9 cellular contexts compared by ENCODE assay signal in the genomic region with DNA sequence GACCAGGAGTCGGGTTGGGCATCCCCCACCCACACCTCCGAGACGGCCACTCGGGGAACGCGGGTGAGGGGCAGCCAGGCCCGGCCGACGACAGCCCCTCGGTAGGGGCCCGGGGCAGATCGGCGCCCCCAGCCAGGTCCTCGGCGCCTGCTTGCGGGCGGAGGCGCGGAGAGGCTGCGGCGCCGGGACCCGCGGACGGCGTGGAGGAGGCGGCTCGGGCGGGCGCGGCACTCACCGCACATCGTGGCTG. TPM values are rescaled to one million over a fixed set of nuclear protein-coding genes. Genes with fewer than 3 reads are reported as not detected.
DNase-seq lines count a peak whose midpoint lies in the region; ATAC-seq, FAIRE-seq and TF ChIP-seq lines count a peak whose summit lies in the region.
"Had no signal": no experiment of that assay in that cellular context is flagged by ENCODE, and none has a peak within 500 bp of the region (broad histone marks: within the 10 kb centered on the region; RNA-seq: fewer than 3 reads in every experiment).

No MANE protein-coding gene starts in this region.

- ATAC-seq in HG02571 (IDR thresholded peaks at IDR 0.05; ENCODE audit: unreplicated experiment) (peak; percentile 13), mucosa of descending colon (peak; percentile 12), HG03571 (IDR thresholded peaks at IDR 0.05; ENCODE audit: unreplicated experiment) (no peak)

- TF ChIP-seq POLR2A in GM12892 (IDR thresholded peaks at IDR 0.05; ENCODE audit: low read depth, low read length), result no peak

- DNase-seq in astrocyte of the cerebellum (ENCODE audit: low read depth) (no peak), mucosa of descending colon (no peak), GM12892 (ENCODE audit: insufficient read length) (no peak), NCI-H345 treated with DMSO at 0.1 percent for 48 hours (lab: John Stamatoyannopoulos, UW; ENCODE audit: unreplicated experiment) (no peak), UCSD-AML1 (lab: John Stamatoyannopoulos, UW; ENCODE audit: unreplicated experiment) (no peak)

- intact Hi-C loops in mucosa of descending colon (cut with DNase I, micrococcal nuclease), result no loop called here

- in situ Hi-C loops in astrocyte of the cerebellum (cut with HindIII; ENCODE audit: low sequenced_read_pairs), result no loop called here

- H3K9ac ChIP-seq in BLaER1, result no peak overlapping the region

- H3K27ac ChIP-seq in BLaER1, result no peak overlapping the region

- peaks cover 20% of the 10 kb centered on the region; the same call in 1 of the 2 replicates for H4K20me1 ChIP-seq in BLaER1

- H3K36me3 ChIP-seq in BLaER1 (no peaks in the 10 kb centered on the region), mucosa of descending colon (ENCODE audit: low read depth) (no peaks in the 10 kb centered on the region)

- H3K4me1 ChIP-seq in BLaER1 (peaks cover 19% of the 10 kb centered on the region; the same call in 1 of the 2 replicates), mucosa of descending colon (ENCODE audit: low read depth) (peaks cover 17% of the 10 kb centered on the region)

- no peaks in the 10 kb centered on the region; the same call in 1 of the 2 replicates for H3K9me3 ChIP-seq in BLaER1
- H3K9me3 ChIP-seq in mucosa of descending colon, result no peaks in the 10 kb centered on the region

- peak overlapping the region; percentile 99 for H3K4me2 ChIP-seq in BLaER1

- no peak for FAIRE-seq in GM12892 (lab: Jason Lieb, UNC)
- FAIRE-seq: GM12878 had no signal

- H3K27me3 ChIP-seq in BLaER1, result peaks cover 71% of the 10 kb centered on the region

- H3K4me3 ChIP-seq in BLaER1 (peak overlapping the region; percentile 71), astrocyte of the cerebellum (ENCODE audit: low read depth, low read length) (peak overlapping the region; percentile 86), mucosa of descending colon (peak overlapping the region; percentile 12)

- TF ChIP-seq CTCF in astrocyte of the cerebellum (IDR thresholded peaks at IDR 0.05; ENCODE audit: low read depth, low read length, missing control alignments) (no peak), mucosa of descending colon (IDR thresholded peaks at IDR 0.05) (no peak)

RNA-seq across cellular contexts. Expression of gene GFPT2, which starts 0.2 kb away (rescaled TPM):
- total RNA-seq in mucosa of descending colon, result 10 to 100 TPM in 1 of 3 donors, 1 to 10 TPM in 2; 1.3 to 17.4 (median 7.9) TPM
- polyA plus RNA-seq in GM12892 (2012; ENCODE audit: missing spikeins), result 1.1 TPM

Comparison
In these comparisons a context has a peak if more than half of its experiments do, and no peak if none do; other contexts are left out.
1. H3K4me3 ChIP-seq: peak in every context shown above with its lines; median percentile 86 in astrocyte of the cerebellum; 71 in BLaER1; 12 in mucosa of descending colon.